29 cellular contexts compared by ENCODE assay signal in genomic region chr13:74335370-74335769, GRCh38.
DNase-seq lines count a peak whose midpoint lies in the region; ATAC-seq and TF ChIP-seq lines count a peak whose summit lies in the region.
"Had no signal": no experiment of that assay in that cellular context is flagged by ENCODE, and none has a peak within 500 bp of the region (broad histone marks: within the 10 kb centered on the region; RNA-seq: fewer than 3 reads in every experiment).

No MANE protein-coding gene starts in this region.

- peaks cover 9% of the 10 kb centered on the region for H3K9me3 ChIP-seq in left ventricle myocardium inferior (replicated peaks)
- H3K9me3 ChIP-seq in right atrium auricular region, result peaks cover 0 to 2% of the 10 kb centered on the region in 2 donors
- H3K9me3 ChIP-seq: A549; BE2C; BLaER1; BLaER1 treated with 17β-estradiol and CSF1 and Interleukin-3, amounts not matched to agents 10 nM and 100 nM; Caco-2 had no signal

- ATAC-seq in Right ventricle myocardium superior (ENCODE audit: poor library complexity) (no peak), left ventricle myocardium superior (peak; percentile 31)
- ATAC-seq: A549; CD8-positive, alpha-beta T cell had no signal

- H3K4me1 ChIP-seq in left ventricle myocardium inferior (no peaks in the 10 kb centered on the region), right atrium auricular region (no peaks in the 10 kb centered on the region)
- H3K4me1 ChIP-seq: A549; BE2C; BLaER1; BLaER1 treated with 17β-estradiol and CSF1 and Interleukin-3, amounts not matched to agents 10 nM and 100 nM; Caco-2 had no signal

- H3K27me3 ChIP-seq in left ventricle myocardium inferior (ENCODE audit: low read depth) (no peaks in the 10 kb centered on the region), right atrium auricular region (no peaks in the 10 kb centered on the region)
- H3K27me3 ChIP-seq: BE2C; BLaER1; BLaER1 treated with 17β-estradiol and CSF1 and Interleukin-3, amounts not matched to agents 10 nM and 100 nM had no signal

- no peak for DNase-seq in left ventricle myocardium inferior
- no peak for DNase-seq in Right ventricle myocardium superior
- no peak for DNase-seq in left ventricle myocardium superior
- no peak for DNase-seq in right atrium auricular region (ENCODE audit: low spot score)
- DNase-seq: 8988T; ACHN; AML-193; BE2C; C1 segment of cervical spinal cord; Caco-2; Calu3; CD4-positive, alpha-beta memory T cell; CD4-positive, alpha-beta T cell; CD4-positive, CD25-positive, alpha-beta regulatory T cell; CD8-positive, alpha-beta memory T cell; CD8-positive, alpha-beta T cell; COR-L47; DMS 273 treated with DMSO at 0.1 percent for 48 hours; DMS153; DMS53; DMS79; DMS79 treated with DMSO at 0.1 percent for 48 hours; DND-41; EL had no signal

- TF ChIP-seq CTCF in left ventricle myocardium inferior (IDR thresholded peaks at IDR 0.05; ENCODE audit: borderline replicate concordance), result no peak
- no peak for TF ChIP-seq CTCF in right atrium auricular region (IDR thresholded peaks at IDR 0.05)

- H3K4me3 ChIP-seq in left ventricle myocardium inferior (no peak overlapping the region), right atrium auricular region (no peak overlapping the region)
- H3K4me3 ChIP-seq: A549; BLaER1; BLaER1 treated with 17β-estradiol and CSF1 and Interleukin-3, amounts not matched to agents 10 nM and 100 nM had no signal

- intact Hi-C loops in left ventricle myocardium inferior (cut with micrococcal nuclease) (no loop called here), Right ventricle myocardium superior (cut with DNase I) (no loop called here), left ventricle myocardium superior (cut with micrococcal nuclease) (no loop called here)

- H3K36me3 ChIP-seq in left ventricle myocardium inferior (no peaks in the 10 kb centered on the region), right atrium auricular region (no peaks in the 10 kb centered on the region)
- H3K36me3 ChIP-seq: BE2C; BLaER1; BLaER1 treated with 17β-estradiol and CSF1 and Interleukin-3, amounts not matched to agents 10 nM and 100 nM had no signal

- H3K27ac ChIP-seq in left ventricle myocardium inferior (replicated peaks) (peak overlapping the region; percentile 18), right atrium auricular region (no peak overlapping the region)
- H3K27ac ChIP-seq: 22Rv1; A549; BLaER1; BLaER1 treated with 17β-estradiol and CSF1 and Interleukin-3, amounts not matched to agents 10 nM and 100 nM; C4-2B had no signal
